8 cellular contexts compared by ENCODE assay signal in the genomic region with DNA sequence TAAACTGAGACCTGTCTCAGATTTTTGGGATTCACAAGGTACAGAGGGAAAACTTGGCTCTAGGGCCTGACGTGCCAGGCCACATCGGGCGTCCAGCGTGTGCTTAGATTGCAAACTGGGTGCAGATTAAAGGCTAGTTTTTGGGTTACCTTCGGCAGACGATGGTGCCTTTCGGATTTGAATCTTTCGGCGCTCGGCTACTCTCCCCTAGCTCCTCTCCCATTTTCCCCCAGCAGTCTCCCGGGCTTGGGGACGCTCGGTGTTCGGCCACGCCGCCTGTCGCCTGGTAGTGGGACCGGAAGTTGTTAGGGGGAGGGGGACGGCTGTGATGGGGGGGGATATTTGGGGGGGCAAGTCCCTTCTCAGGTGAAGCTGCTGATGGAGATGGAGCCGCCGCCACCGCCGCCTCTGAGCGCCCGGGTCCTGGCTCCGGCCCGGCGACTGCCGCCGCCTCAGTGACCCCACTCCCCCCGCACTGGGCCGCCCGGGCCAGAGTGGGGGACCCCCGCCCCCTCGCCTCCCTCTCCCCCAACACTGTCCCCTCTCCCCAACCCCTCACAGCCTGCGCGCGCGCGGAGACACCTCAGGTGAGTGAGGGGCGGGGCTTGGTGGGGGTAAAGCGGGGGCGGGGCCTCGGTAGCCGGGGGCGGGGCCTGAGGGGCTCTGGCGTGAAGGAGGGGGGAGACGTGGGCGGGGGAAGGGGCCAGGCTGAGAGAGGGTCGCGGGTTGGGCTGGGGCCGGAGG. TPM values are rescaled to one million over a fixed set of nuclear protein-coding genes. Genes with fewer than 3 reads are reported as not detected.
DNase-seq lines count a peak whose midpoint lies in the region; ATAC-seq and TF ChIP-seq lines count a peak whose summit lies in the region.

No MANE protein-coding gene starts in this region.

- H3K4me3 ChIP-seq in kidney epithelial cell (ENCODE audit: low read depth, low read length) = peak overlapping the region; percentile 78

- H3K4me1 Mint-ChIP-seq in chondrocyte (ENCODE audit: low read depth) = peaks cover 15% of the 10 kb centered on the region

- TF ChIP-seq CTCF in chondrocyte (IDR thresholded peaks at IDR 0.05) = peak; percentile 15
- no peak for TF ChIP-seq CTCF in kidney epithelial cell (IDR thresholded peaks at IDR 0.05; ENCODE audit: insufficient read depth, low read length, poor library complexity, severe bottlenecking)

- H3K36me3 Mint-ChIP-seq in chondrocyte (ENCODE audit: low read depth) = peaks cover 7% of the 10 kb centered on the region

- peak overlapping the region; percentile 91 for H3K27ac Mint-ChIP-seq in chondrocyte (ENCODE audit: unreplicated experiment)

- H3K27me3 ChIP-seq in kidney epithelial cell (ENCODE audit: control insufficient read depth, insufficient read depth, low read length) = no peaks in the 10 kb centered on the region

- H3K4me3 Mint-ChIP-seq in chondrocyte (ENCODE audit: unreplicated experiment) = peak overlapping the region; percentile 80

- peaks cover 2% of the 10 kb centered on the region for H3K36me3 ChIP-seq in kidney epithelial cell (ENCODE audit: control insufficient read depth, insufficient read depth, low read length)

- peak; percentile 80 to 83 for DNase-seq in NCI-H446 (lab: John Stamatoyannopoulos, UW)
- peak; percentile 58 for DNase-seq in activated CD4-positive, alpha-beta T cell treated with anti-CD3 and anti-CD28 coated beads for 1 hour
- peak; percentile 95 for DNase-seq in chondrocyte (ENCODE audit: low spot score)
- peak; percentile 54 for DNase-seq in kidney epithelial cell (ENCODE audit: low read depth)
- peak; percentile 55 to 72 (median 70) for DNase-seq in stimulated activated CD4-positive, alpha-beta T cell treated with anti-CD3 and anti-CD28 coated beads, Interleukin-12 subunit alpha, Interleukin-12 subunit beta, amount 100 ng/mL, for 48 hours (ENCODE audit: low read depth in 2 of 3, low spot score in 1 of 3)

- no peaks in the 10 kb centered on the region for H3K9me3 Mint-ChIP-seq in chondrocyte (ENCODE audit: low read depth)

- peak; percentile 84 for ATAC-seq in GM18511 (IDR thresholded peaks at IDR 0.05; ENCODE audit: unreplicated experiment)
- ATAC-seq in HG03139 (IDR thresholded peaks at IDR 0.05; ENCODE audit: unreplicated experiment) = peak; percentile 71
- ATAC-seq in GM18873 (IDR thresholded peaks at IDR 0.05; ENCODE audit: low FRiP score, unreplicated experiment) = no peak

- no peaks in the 10 kb centered on the region for H3K27me3 Mint-ChIP-seq in chondrocyte (ENCODE audit: low read depth)

RNA-seq across cellular contexts. Expression of a gene that starts 10.2 kb away (rescaled TPM):
- total RNA-seq in chondrocyte = 11.4 to 18.2 TPM (median 13.9 TPM) in 3 replicates
- total RNA-seq in kidney epithelial cell = 12.0 and 18.0 TPM in 2 replicates

RNA-seq across cellular contexts. Expression of a gene that starts 13.5 kb away (rescaled TPM):
- total RNA-seq in chondrocyte = 5.3 to 6.1 TPM (median 5.7 TPM) in 3 replicates
- 5.7 and 5.8 TPM in 2 replicates for total RNA-seq in kidney epithelial cell

RNA-seq across cellular contexts. Expression of a gene that starts 33.4 kb away (rescaled TPM):
- total RNA-seq in chondrocyte = 105 TPM in 3 replicates
- total RNA-seq in kidney epithelial cell = 78.2 and 81.0 TPM in 2 replicates

RNA-seq across cellular contexts. Expression of a gene that starts 34.4 kb away (rescaled TPM):
- 15.8 to 27.8 TPM (median 19.5 TPM) in 3 replicates for total RNA-seq in chondrocyte
- 1,382 and 1,633 TPM in 2 replicates for total RNA-seq in kidney epithelial cell

RNA-seq across cellular contexts. Expression of a gene that starts 40.7 kb away (rescaled TPM):
- 25.5 to 41.4 TPM (median 26.1 TPM) in 3 replicates for total RNA-seq in chondrocyte
- 21.4 and 23.2 TPM in 2 replicates for total RNA-seq in kidney epithelial cell
